Comparison of ENCODE assay signal across 32 cellular contexts in the genomic region with DNA sequence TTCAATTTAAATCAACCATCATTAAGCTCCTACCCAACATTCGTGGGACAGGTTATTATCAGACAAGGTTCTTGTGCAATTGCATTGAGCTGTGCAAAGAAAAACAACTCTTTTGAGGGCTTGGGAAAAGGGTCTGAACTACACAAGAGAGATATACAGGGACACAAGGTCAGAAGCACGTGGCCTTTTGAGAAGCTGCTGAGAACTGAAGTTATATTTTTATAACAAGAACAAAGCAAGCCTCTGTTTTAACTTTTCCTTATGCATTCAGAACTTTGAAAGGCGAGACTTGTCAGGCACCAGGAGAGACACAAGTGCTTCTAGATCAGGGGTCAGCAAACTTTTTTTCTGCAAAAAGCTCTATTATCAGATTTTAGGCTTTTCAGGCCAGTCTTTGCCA.
"Had no signal": no experiment of that assay in that cellular context is flagged by ENCODE, and none has a peak within 500 bp of the region (broad histone marks: within the 10 kb centered on the region; RNA-seq: fewer than 3 reads in every experiment).

No MANE protein-coding gene starts in this region.

- H3K27ac ChIP-seq: neutrophil, ovary, parathyroid adenoma, psoas muscle, right lobe of liver, skin epidermis, spleen, suprapubic skin, testis, tibial artery, transverse colon, upper lobe of right lung, uterus had no signal

- DNase-seq: naive thymus-derived CD4-positive, alpha-beta T cell; natural killer cell; nucleus accumbens; ovary; posterior cingulate gyrus; psoas muscle; right cardiac atrium; right lobe of liver; spleen; stimulated activated CD4-positive, alpha-beta T cell treated with anti-CD3 and anti-CD28 coated beads, Interleukin-12 subunit alpha, Interleukin-12 subunit beta, amount 100 ng/mL, for 4 hours; stimulated activated CD4-positive, alpha-beta T cell treated with anti-CD3 and anti-CD28 coated beads, Interleukin-1b, Interleukin-23, amount 100 ng/mL, for 48 hours; stimulated activated CD4-positive, alpha-beta T cell treated with anti-CD3 and anti-CD28 coated beads, Interleukin-4, amount 100 ng/mL, for 1 hour; stimulated activated CD4-positive, alpha-beta T cell treated with anti-CD3 and anti-CD28 coated beads, Interleukin-4, amount 100 ng/mL, for 4 hours; stimulated activated CD8-positive, alpha-beta memory T cell treated with anti-CD3 and anti-CD28 coated beads, Interleukin-4, amount 100 ng/mL, for 48 hours; stimulated activated naive CD4-positive, alpha-beta T cell; stimulated activated naive CD8-positive, alpha-beta T cell treated with anti-CD3 and anti-CD28 coated beads, Interleukin-15, amount 100 ng/mL, for 72 hours; stimulated activated naive CD8-positive, alpha-beta T cell treated with anti-CD3 and anti-CD28 coated beads, Interleukin-15, Interleukin-2, amounts not matched to agents 100 U/mL and 50 U/mL, for 24 hours; substantia nigra; testis; tibial artery; transverse colon; upper lobe of right lung; uterus had no signal

- H3K27me3 ChIP-seq: neutrophil, ovary, right lobe of liver, spleen, suprapubic skin, testis, tibial artery, transverse colon, upper lobe of right lung, uterus had no signal

- H3K36me3 Mint-ChIP-seq: naive thymus-derived CD4-positive, alpha-beta T cell; natural killer cell; stimulated activated memory B cell treated with anti-CD40 and anti-IgM and Interleukin-4, amounts not matched to agents 10 μg/mL and 1 μg/mL and 100 μg/mL, for 72 hours; type B pancreatic cell had no signal

- H3K36me3 ChIP-seq: neutrophil, ovary, right lobe of liver, spleen, suprapubic skin, tibial artery, transverse colon, upper lobe of right lung, uterus had no signal

- H2AFZ ChIP-seq: parathyroid adenoma had no signal

- ATAC-seq: naive thymus-derived CD4-positive, alpha-beta T cell; natural killer cell; psoas muscle; right cardiac atrium; right lobe of liver; stimulated activated memory B cell treated with anti-CD40 and anti-IgM and Interleukin-4, amounts not matched to agents 10 μg/mL and 1 μg/mL and 100 μg/mL, for 72 hours; stimulated activated naive CD8-positive, alpha-beta T cell treated with anti-CD3 and anti-CD28 coated beads, Interleukin-15, amount 100 ng/mL, for 72 hours; stimulated activated naive CD8-positive, alpha-beta T cell treated with anti-CD3 and anti-CD28 coated beads, Interleukin-15, Interleukin-2, amounts not matched to agents 100 U/mL and 50 U/mL, for 24 hours; upper lobe of right lung had no signal

- H3K9me3 ChIP-seq: neutrophil, ovary, psoas muscle, right lobe of liver, spleen, suprapubic skin, testis, tibial artery, transverse colon, upper lobe of right lung, uterus had no signal

- H3K4me3 ChIP-seq: ovary, psoas muscle, right lobe of liver, skin epidermis, smooth muscle cell, spleen, suprapubic skin, testis, tibial artery, transverse colon, upper lobe of right lung, uterus had no signal

- H3K4me1 ChIP-seq: parathyroid adenoma, psoas muscle, right lobe of liver, spleen, suprapubic skin, testis, tibial artery, transverse colon, upper lobe of right lung, uterus had no signal

- H3K4me3 Mint-ChIP-seq: naive thymus-derived CD4-positive, alpha-beta T cell; natural killer cell; nephron; stimulated activated memory B cell treated with anti-CD40 and anti-IgM and Interleukin-4, amounts not matched to agents 10 μg/mL and 1 μg/mL and 100 μg/mL, for 72 hours; stimulated activated naive CD8-positive, alpha-beta T cell treated with anti-CD3 and anti-CD28 coated beads, Interleukin-15, amount 100 ng/mL, for 72 hours; type B pancreatic cell had no signal

- H3K27ac Mint-ChIP-seq: naive thymus-derived CD4-positive, alpha-beta T cell; natural killer cell; nephron; progenitor cell of endocrine pancreas; stimulated activated memory B cell treated with anti-CD40 and anti-IgM and Interleukin-4, amounts not matched to agents 10 μg/mL and 1 μg/mL and 100 μg/mL, for 72 hours; stimulated activated naive CD8-positive, alpha-beta T cell treated with anti-CD3 and anti-CD28 coated beads, Interleukin-15, amount 100 ng/mL, for 72 hours; type B pancreatic cell had no signal

- H3K79me2 ChIP-seq: parathyroid adenoma had no signal

- H3K4me1 Mint-ChIP-seq: naive thymus-derived CD4-positive, alpha-beta T cell; natural killer cell; nephron; stimulated activated memory B cell treated with anti-CD40 and anti-IgM and Interleukin-4, amounts not matched to agents 10 μg/mL and 1 μg/mL and 100 μg/mL, for 72 hours; stimulated activated naive CD8-positive, alpha-beta T cell treated with anti-CD3 and anti-CD28 coated beads, Interleukin-15, amount 100 ng/mL, for 72 hours had no signal

- H3K9me3 Mint-ChIP-seq: natural killer cell; nephron; stimulated activated memory B cell treated with anti-CD40 and anti-IgM and Interleukin-4, amounts not matched to agents 10 μg/mL and 1 μg/mL and 100 μg/mL, for 72 hours; stimulated activated naive CD8-positive, alpha-beta T cell treated with anti-CD3 and anti-CD28 coated beads, Interleukin-15, amount 100 ng/mL, for 72 hours; type B pancreatic cell had no signal

- H3K4me2 ChIP-seq: smooth muscle cell had no signal

- H3K27me3 Mint-ChIP-seq: naive thymus-derived CD4-positive, alpha-beta T cell; progenitor cell of endocrine pancreas; stimulated activated memory B cell treated with anti-CD40 and anti-IgM and Interleukin-4, amounts not matched to agents 10 μg/mL and 1 μg/mL and 100 μg/mL, for 72 hours; stimulated activated naive CD8-positive, alpha-beta T cell treated with anti-CD3 and anti-CD28 coated beads, Interleukin-15, amount 100 ng/mL, for 72 hours; type B pancreatic cell had no signal
